Comparison of ENCODE assay signal across 8 cellular contexts in the genomic region with DNA sequence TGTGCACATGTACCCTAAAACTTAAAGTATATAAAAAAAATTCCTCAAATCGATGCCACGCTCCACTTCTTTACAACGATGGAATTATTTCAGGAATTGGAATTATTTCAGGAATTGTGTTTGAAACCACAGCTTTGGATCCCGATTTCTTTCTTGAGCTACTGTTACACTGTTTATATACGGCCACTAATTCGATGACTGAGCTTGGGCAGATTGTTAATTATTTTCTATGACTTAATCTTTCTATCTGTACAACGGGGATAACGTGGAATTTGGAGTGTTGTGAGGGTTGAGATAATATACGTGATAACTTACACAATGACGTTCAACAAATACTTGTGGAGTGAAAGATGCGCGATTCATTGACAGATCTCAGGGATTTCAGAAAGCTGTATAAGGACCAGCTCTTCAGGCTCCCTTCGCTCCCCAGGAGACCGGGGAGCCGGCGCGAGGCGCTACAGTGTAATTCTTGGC.
A peak's percentile ranks its signal among the peaks of the same experiment; 100 is the strongest.
DNase-seq lines count a peak whose midpoint lies in the region; ATAC-seq, FAIRE-seq and TF ChIP-seq lines count a peak whose summit lies in the region.

No MANE protein-coding gene starts in this region.

- H3K36me3 ChIP-seq in keratinocyte (ENCODE audit: control insufficient read depth in 2 of 2, extremely low read depth in 1 of 2, insufficient read depth in 2 of 2, low read length in 2 of 2), result peaks cover 2 to 3% of the 10 kb centered on the region in 2 experiments
- H3K36me3 ChIP-seq in thoracic aorta, result no peaks in the 10 kb centered on the region

- peaks cover 18% of the 10 kb centered on the region for H3K79me2 ChIP-seq in keratinocyte (ENCODE audit: control insufficient read depth, insufficient read depth, low read length)

- ATAC-seq in activated CD8-positive, alpha-beta memory T cell treated with anti-CD3 and anti-CD28 coated beads, Interleukin-2, amount 10 ng/mL, durations not matched to agents 7 days and 5 days, result no peak
- ATAC-seq in thoracic aorta (ENCODE audit: insufficient number of reproducible peaks, low FRiP score, low read depth), result no peak

- H3K4me1 ChIP-seq in keratinocyte (ENCODE audit: control insufficient read depth, extremely low read depth, insufficient read depth, low read length), result peaks cover 10% of the 10 kb centered on the region
- H3K4me1 ChIP-seq in thoracic aorta (ENCODE audit: control insufficient read depth in 1 of 2, low read depth in 2 of 2), result peaks cover 10 to 17% of the 10 kb centered on the region in 2 donors

- H3K27ac Mint-ChIP-seq in activated CD8-positive, alpha-beta memory T cell treated with anti-CD3 and anti-CD28 coated beads, Interleukin-2, amount 10 ng/mL, durations not matched to agents 7 days and 5 days, result peak overlapping the region; percentile 88
- H3K27ac Mint-ChIP-seq in activated CD4-positive, alpha-beta memory T cell treated with anti-CD3 and anti-CD28 coated beads for 36 hours, result no peak overlapping the region

- DNase-seq in activated CD8-positive, alpha-beta memory T cell treated with anti-CD3 and anti-CD28 coated beads, Interleukin-2, amount 10 ng/mL, durations not matched to agents 7 days and 5 days, result no peak
- no peak for DNase-seq in activated CD8-positive, alpha-beta memory T cell treated with anti-CD3 and anti-CD28 coated beads for 24 hours
- DNase-seq in activated CD4-positive, alpha-beta memory T cell treated with anti-CD3 and anti-CD28 coated beads for 36 hours, result no peak
- DNase-seq in keratinocyte (ENCODE audit: low read depth, low spot score) (no peak), thoracic aorta (ENCODE audit: low spot score) (no peak), HT-29 (ENCODE audit: low spot score) (no peak), T-helper 9 cell (no peak)
- DNase-seq in activated CD4-positive, alpha-beta T cell treated with anti-CD3 and anti-CD28 coated beads for 48 hours, result no peak

- no peaks in the 10 kb centered on the region for H3K27me3 ChIP-seq in keratinocyte (ENCODE audit: control insufficient read depth, extremely low read depth, insufficient read depth, low read length)
- no peaks in the 10 kb centered on the region for H3K27me3 ChIP-seq in thoracic aorta (replicated peaks; ENCODE audit: insufficient read depth)

- no peak for FAIRE-seq in keratinocyte (lab: Jason Lieb, UNC)

- peaks cover 4% of the 10 kb centered on the region for H3K36me3 Mint-ChIP-seq in activated CD8-positive, alpha-beta memory T cell treated with anti-CD3 and anti-CD28 coated beads, Interleukin-2, amount 10 ng/mL, durations not matched to agents 7 days and 5 days
- peaks cover 1% of the 10 kb centered on the region for H3K36me3 Mint-ChIP-seq in activated CD4-positive, alpha-beta memory T cell treated with anti-CD3 and anti-CD28 coated beads for 36 hours

- no peaks in the 10 kb centered on the region for H3K9me1 ChIP-seq in keratinocyte (ENCODE audit: control insufficient read depth, extremely low read depth, insufficient read depth, low read length)

- peak overlapping the region; percentile 95 for H3K4me2 ChIP-seq in keratinocyte (ENCODE audit: control insufficient read depth, extremely low read depth, insufficient read depth, low read depth, low read length)

- H3K27me3 Mint-ChIP-seq in activated CD8-positive, alpha-beta memory T cell treated with anti-CD3 and anti-CD28 coated beads, Interleukin-2, amount 10 ng/mL, durations not matched to agents 7 days and 5 days, result peaks cover 24% of the 10 kb centered on the region
- peaks cover 5% of the 10 kb centered on the region for H3K27me3 Mint-ChIP-seq in activated CD4-positive, alpha-beta memory T cell treated with anti-CD3 and anti-CD28 coated beads for 36 hours

- no peaks in the 10 kb centered on the region for H4K20me1 ChIP-seq in keratinocyte (ENCODE audit: control insufficient read depth, extremely low read depth, insufficient read depth, low read length)

- CTCF ChIA-PET in activated CD8-positive, alpha-beta memory T cell treated with anti-CD3 and anti-CD28 coated beads, Interleukin-2, amount 10 ng/mL, durations not matched to agents 7 days and 5 days (lab: Charles Lee), result interaction anchor here (0.7 to 2.3 kb wide), 53 partner anchors 9 to 790 kb away, joined by 3 to 72 read pairs (median 4); a partner anchor contains a TSS
- CTCF ChIA-PET in activated CD4-positive, alpha-beta memory T cell treated with anti-CD3 and anti-CD28 coated beads for 36 hours (lab: Charles Lee), result interaction anchor here (0.6 to 2.4 kb wide), 60 partner anchors 9 to 907 kb away, joined by 3 to 52 read pairs (median 4); a partner anchor contains a TSS

- H3K9ac ChIP-seq in keratinocyte (ENCODE audit: control insufficient read depth, extremely low read depth, insufficient read depth, low read length), result peak overlapping the region; percentile 84

- intact Hi-C loops in activated CD4-positive, alpha-beta memory T cell treated with anti-CD3 and anti-CD28 coated beads for 36 hours (cut with micrococcal nuclease), result loop anchor here (1.0 to 5.0 kb wide), 11 partner anchors 34 to 906 kb away; a partner anchor contains a TSS

- H3K9me3 ChIP-seq in keratinocyte (ENCODE audit: control insufficient read depth, low read depth, low read length), result no peaks in the 10 kb centered on the region
- no peaks in the 10 kb centered on the region for H3K9me3 ChIP-seq in thoracic aorta

- H3K4me3 ChIP-seq in keratinocyte (ENCODE audit: control insufficient read depth in 2 of 3, extremely low read depth in 1 of 3, insufficient read depth in 2 of 3, low read depth in 1 of 3, low read length in 3 of 3) (peak overlapping the region in 1 of 3 experiments; percentile 53), thoracic aorta (peak overlapping the region; percentile 95)

- peaks cover 32% of the 10 kb centered on the region for H3K4me1 Mint-ChIP-seq in activated CD8-positive, alpha-beta memory T cell treated with anti-CD3 and anti-CD28 coated beads, Interleukin-2, amount 10 ng/mL, durations not matched to agents 7 days and 5 days
- peaks cover 26% of the 10 kb centered on the region for H3K4me1 Mint-ChIP-seq in activated CD4-positive, alpha-beta memory T cell treated with anti-CD3 and anti-CD28 coated beads for 36 hours (ENCODE audit: low read depth)

- peak overlapping the region; percentile 51 for H3K27ac ChIP-seq in keratinocyte (ENCODE audit: control insufficient read depth, insufficient read depth, low read length)
- H3K27ac ChIP-seq in thoracic aorta, result peak overlapping the region in 1 of 2 donors; percentile 79

- peak overlapping the region; percentile 77 for H3K4me3 Mint-ChIP-seq in activated CD8-positive, alpha-beta memory T cell treated with anti-CD3 and anti-CD28 coated beads, Interleukin-2, amount 10 ng/mL, durations not matched to agents 7 days and 5 days
- H3K4me3 Mint-ChIP-seq in activated CD4-positive, alpha-beta memory T cell treated with anti-CD3 and anti-CD28 coated beads for 36 hours, result peak overlapping the region; percentile 76

- no peak for TF ChIP-seq CTCF in keratinocyte (optimal IDR thresholded peaks at IDR 0.05 in 1 of 3, IDR thresholded peaks at IDR 0.05 in 1 of 3, conservative IDR thresholded peaks at IDR 0.05 in 1 of 3; ENCODE audit: extremely low read depth in 1 of 3, insufficient read depth in 2 of 3, low read length in 3 of 3)
- TF ChIP-seq CTCF in thoracic aorta (IDR thresholded peaks at IDR 0.05), result no peak

- POLR2A ChIA-PET in activated CD4-positive, alpha-beta memory T cell treated with anti-CD3 and anti-CD28 coated beads for 36 hours (lab: Charles Lee), result interaction anchor here (0.6 to 1.9 kb wide), 9 partner anchors 8 to 829 kb away, joined by 3 to 24 read pairs (median 5); a partner anchor contains a TSS

- H2AFZ ChIP-seq in keratinocyte (ENCODE audit: control insufficient read depth, low read length), result peak overlapping the region; percentile 92

- no peaks in the 10 kb centered on the region for H3K9me3 Mint-ChIP-seq in activated CD8-positive, alpha-beta memory T cell treated with anti-CD3 and anti-CD28 coated beads, Interleukin-2, amount 10 ng/mL, durations not matched to agents 7 days and 5 days (ENCODE audit: low read depth)
- H3K9me3 Mint-ChIP-seq in activated CD4-positive, alpha-beta memory T cell treated with anti-CD3 and anti-CD28 coated beads for 36 hours, result no peaks in the 10 kb centered on the region

- dilution Hi-C loops in keratinocyte (cut with MboI; ENCODE audit: extremely low pct_ligation_motif_present, low sequenced_read_pairs), result no loop called here
